7 cellular contexts compared by ENCODE assay signal in the genomic region with DNA sequence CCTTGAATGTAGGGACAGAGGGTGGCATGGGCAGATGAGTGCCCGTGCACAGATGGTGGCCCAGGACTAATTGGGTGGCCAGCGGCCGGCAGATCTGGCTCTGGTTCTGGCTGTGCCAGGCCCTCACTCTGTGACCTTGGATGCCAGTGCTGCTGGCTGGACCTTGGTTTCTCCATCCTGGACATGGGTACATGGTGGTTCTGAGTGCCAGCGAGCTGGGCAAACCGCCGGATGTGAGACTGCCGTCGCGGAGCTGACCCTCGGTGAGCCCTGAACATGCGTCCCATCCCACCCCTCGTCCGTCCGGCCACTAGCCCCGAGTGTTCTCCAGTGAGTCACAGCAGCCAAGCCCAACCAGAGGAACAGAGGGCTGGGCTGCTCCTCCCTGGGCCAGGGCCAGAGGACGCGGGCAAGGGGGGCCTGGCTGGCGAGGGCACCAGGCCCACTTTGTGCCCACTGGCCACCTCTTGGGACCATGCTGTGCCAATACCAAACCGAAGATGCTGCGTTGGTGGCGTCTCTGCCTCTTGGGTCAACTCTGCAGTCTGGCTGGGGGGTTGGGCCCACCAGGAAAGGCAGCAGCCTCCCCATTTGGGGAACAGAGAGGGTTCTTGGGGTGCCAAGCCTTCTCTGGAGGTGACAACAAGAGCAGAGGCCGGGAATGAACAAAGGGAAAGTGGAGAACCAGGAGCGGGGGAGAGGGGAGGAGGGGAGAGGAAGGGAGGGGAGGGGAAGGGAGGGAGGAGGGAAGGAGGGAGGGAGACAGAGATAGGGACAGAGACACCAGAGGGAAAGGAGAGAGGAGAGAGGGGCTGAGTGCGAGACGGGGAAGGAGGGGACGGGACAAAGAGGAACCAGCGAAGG. TPM values are rescaled to one million over a fixed set of nuclear protein-coding genes. Genes with fewer than 3 reads are reported as not detected.
DNase-seq lines count a peak whose midpoint lies in the region; ATAC-seq and TF ChIP-seq lines count a peak whose summit lies in the region.

No MANE protein-coding gene starts in this region.

- H3K9me3 ChIP-seq in HCT116 (ENCODE audit: control insufficient read depth in 1 of 2, insufficient read depth in 1 of 2, low read depth in 1 of 2, low read length in 2 of 2): no peaks in the 10 kb centered on the region

- peak; percentile 93 for ATAC-seq in HCT116
- ATAC-seq in omental fat pad (ENCODE audit: low FRiP score): peak; percentile 91
- ATAC-seq in HG02852 (IDR thresholded peaks at IDR 0.05; ENCODE audit: unreplicated experiment): no peak

- H3K27ac ChIP-seq in HCT116 (ENCODE audit: low read depth, low read length): peak overlapping the region; percentile 84

- H2AFZ ChIP-seq in HCT116 (ENCODE audit: low read depth, low read length, poor library complexity, severe bottlenecking): peak overlapping the region; percentile 57

- peaks cover 27 to 30% of the 10 kb centered on the region in 2 experiments for H3K4me1 ChIP-seq in HCT116 (ENCODE audit: control insufficient read depth in 1 of 2, insufficient read depth in 2 of 2, low read length in 2 of 2)

- no peaks in the 10 kb centered on the region for H3K36me3 ChIP-seq in HCT116 (ENCODE audit: control insufficient read depth in 1 of 2, insufficient read depth in 2 of 2, low read length in 2 of 2)

- no peaks in the 10 kb centered on the region for H4K20me1 ChIP-seq in HCT116 (ENCODE audit: insufficient read depth)

- H3K9me2 ChIP-seq in HCT116 (ENCODE audit: insufficient read depth): no peaks in the 10 kb centered on the region

- DNase-seq in HCT116 (ENCODE audit: low read depth, low spot score): peak; percentile 68
- peak; percentile 8 for DNase-seq in T1000 (lab: John Stamatoyannopoulos, UW)
- peak; percentile 75 for DNase-seq in globus pallidus (ENCODE audit: low spot score)
- no peak for DNase-seq in omental fat pad (ENCODE audit: low spot score)
- no peak for DNase-seq in NCI-H1694 treated with DMSO at 0.1 percent for 48 hours (lab: John Stamatoyannopoulos, UW)
- no peak for DNase-seq in AML-193 (lab: John Stamatoyannopoulos, UW)

- H3K4me2 ChIP-seq in HCT116 (ENCODE audit: low read length): peak overlapping the region; percentile 93

- peak overlapping the region; percentile 64 for H3K9ac ChIP-seq in HCT116 (ENCODE audit: low read length)

- no peaks in the 10 kb centered on the region for H3K79me2 ChIP-seq in HCT116 (ENCODE audit: insufficient read depth, low read length)

- H3K4me3 ChIP-seq in HCT116 (replicated peaks in 1 of 2; ENCODE audit: low read depth in 1 of 2, low read length in 2 of 2): peak overlapping the region; percentile 27 to 48

- TF ChIP-seq CTCF in HCT116 (IDR thresholded peaks at IDR 0.05 in 2 of 3, conservative IDR thresholded peaks at IDR 0.05 in 1 of 3; ENCODE audit: borderline replicate concordance in 1 of 3, insufficient read depth in 1 of 3, low read depth in 2 of 3, low read length in 2 of 3): no peak
- no peak for TF ChIP-seq CTCF in omental fat pad (IDR thresholded peaks at IDR 0.05)

- CTCF ChIA-PET in HCT116 (lab: Charles Lee): no interaction called here

- no peaks in the 10 kb centered on the region for H3K27me3 ChIP-seq in HCT116 (ENCODE audit: insufficient read depth, low read length)

- BruUV-seq in HCT116 (replicated peaks; lab: Mats Ljungman, UMichigan): no TSS peak

- POLR2A ChIA-PET in HCT116 (lab: Charles Lee): no interaction called here

- no peak for TF ChIP-seq RAD21 in HCT116 (IDR thresholded peaks at IDR 0.05; ENCODE audit: low read depth)

- RAD21 ChIA-PET in HCT116 (lab: Charles Lee; ENCODE audit: low non-redundant PET in 1 of 2, low total read pairs in 2 of 2, uncharacterized antibody in 2 of 2, unreplicated experiment in 2 of 2): no interaction called here

- TF ChIP-seq POLR2A in HCT116 (IDR thresholded peaks at IDR 0.05; ENCODE audit: borderline replicate concordance, extremely low read depth, insufficient read depth, insufficient read length): no peak

- intact Hi-C loops in HCT116 (cut with micrococcal nuclease): no loop called here

TF ChIP-seq in HCT116, 20 proteins besides CTCF, POLR2A, EP300 and RAD21:
- TF ChIP-seq, protein P1, sequence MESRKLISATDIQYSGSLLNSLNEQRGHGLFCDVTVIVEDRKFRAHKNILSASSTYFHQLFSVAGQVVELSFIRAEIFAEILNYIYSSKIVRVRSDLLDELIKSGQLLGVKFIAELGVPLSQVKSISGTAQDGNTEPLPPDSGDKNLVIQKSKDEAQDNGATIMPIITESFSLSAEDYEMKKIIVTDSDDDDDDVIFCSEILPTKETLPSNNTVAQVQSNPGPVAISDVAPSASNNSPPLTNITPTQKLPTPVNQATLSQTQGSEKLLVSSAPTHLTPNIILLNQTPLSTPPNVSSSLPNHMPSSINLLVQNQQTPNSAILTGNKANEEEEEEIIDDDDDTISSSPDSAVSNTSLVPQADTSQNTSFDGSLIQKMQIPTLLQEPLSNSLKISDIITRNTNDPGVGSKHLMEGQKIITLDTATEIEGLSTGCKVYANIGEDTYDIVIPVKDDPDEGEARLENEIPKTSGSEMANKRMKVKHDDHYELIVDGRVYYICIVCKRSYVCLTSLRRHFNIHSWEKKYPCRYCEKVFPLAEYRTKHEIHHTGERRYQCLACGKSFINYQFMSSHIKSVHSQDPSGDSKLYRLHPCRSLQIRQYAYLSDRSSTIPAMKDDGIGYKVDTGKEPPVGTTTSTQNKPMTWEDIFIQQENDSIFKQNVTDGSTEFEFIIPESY (IDR thresholded peaks at IDR 0.05; ENCODE audit: extremely low read depth, insufficient replicate concordance, low read length): peak; percentile 46
- TF ChIP-seq, protein P2, sequence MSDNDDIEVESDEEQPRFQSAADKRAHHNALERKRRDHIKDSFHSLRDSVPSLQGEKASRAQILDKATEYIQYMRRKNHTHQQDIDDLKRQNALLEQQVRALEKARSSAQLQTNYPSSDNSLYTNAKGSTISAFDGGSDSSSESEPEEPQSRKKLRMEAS (IDR thresholded peaks at IDR 0.05): peak; percentile 90; the same call in 1 of the 2 replicates
- TF ChIP-seq EGR1 (IDR thresholded peaks at IDR 0.05; ENCODE audit: low read depth) (no peak), POLR2AphosphoS5 (IDR thresholded peaks at IDR 0.05; ENCODE audit: low read depth, low read length) (peak; percentile 65; the same call in 1 of the 2 replicates)

RNA-seq across cellular contexts. Expression of a gene that starts 10.7 kb away (rescaled TPM):
- total RNA-seq in HCT116 (2021; ENCODE audit: unreplicated experiment) (1.3 TPM), omental fat pad (10 to 100 TPM; 12.1 to 71.2 (median 49.8) TPM)
- polyA plus RNA-seq in HCT116 (2012): 0.57 and 0.65 TPM in 2 replicates

RNA-seq across cellular contexts. Expression of a gene that starts 24.8 kb away (rescaled TPM):
- total RNA-seq in HCT116 (2021; ENCODE audit: unreplicated experiment) (not detected), omental fat pad (1 to 10 TPM in 3 of 4 donors, not detected in 1; 1.4 to 3.7 (median 2.4) TPM)
- polyA plus RNA-seq in HCT116 (2012): 0.15 and 0.34 TPM in 2 replicates

RNA-seq across cellular contexts. Expression of a gene that starts 28.1 kb away (rescaled TPM):
- total RNA-seq in HCT116 (2021; ENCODE audit: unreplicated experiment) (not detected), omental fat pad (not detected)
- 0.03 TPM in 1 of 2 replicates, not detected in the other for polyA plus RNA-seq in HCT116 (2012)

RNA-seq across cellular contexts. Expression of a gene that starts 28.8 kb away (rescaled TPM):
- total RNA-seq in HCT116 (2021; ENCODE audit: unreplicated experiment) (1.0 TPM), omental fat pad (not detected)
- polyA plus RNA-seq in HCT116 (2012): 0.39 and 0.72 TPM in 2 replicates

RNA-seq across cellular contexts. Expression of a gene that starts 55.9 kb away (rescaled TPM):
- 0.71 TPM for total RNA-seq in HCT116 (2021; ENCODE audit: unreplicated experiment)
- 0.05 TPM in 1 of 2 replicates, not detected in the other for polyA plus RNA-seq in HCT116 (2012)
- total RNA-seq in omental fat pad: 10 to 100 TPM in 3 of 4 donors, 1 to 10 TPM in 1; 4.6 to 21.3 (median 14.4) TPM

Comparison
In these comparisons a context has a peak if more than half of its experiments do, and no peak if none do; other contexts are left out.
1. DNase-seq: peak in HCT116 (single experiment), T1000 (single experiment) and globus pallidus (single experiment); none in omental fat pad (single experiment), NCI-H1694 treated with DMSO at 0.1 percent for 48 hours (single experiment) and AML-193 (0 of 2).